In the genomic region with DNA sequence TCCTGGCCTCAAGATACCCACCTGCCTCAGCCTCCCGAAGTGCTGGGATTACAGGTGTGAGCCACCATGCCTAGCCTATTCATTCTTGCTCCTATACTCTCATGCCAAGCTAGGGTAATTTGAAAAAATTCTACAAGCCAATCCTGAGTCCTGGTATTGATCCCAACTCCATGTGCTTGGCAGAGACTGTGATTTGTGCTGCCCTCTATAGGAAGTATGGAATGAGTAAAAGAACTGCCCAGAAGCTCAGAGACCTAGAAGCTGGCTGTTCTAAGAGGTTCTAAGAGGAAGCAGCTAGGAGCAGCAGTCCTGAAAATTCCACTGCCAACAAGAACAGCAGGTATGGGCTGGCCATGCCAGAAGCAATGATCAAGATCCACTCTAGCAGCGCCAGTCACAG, we compare ENCODE assay signal across 1 cellular context.
TF ChIP-seq lines count a peak whose summit lies in the region.

No MANE protein-coding gene starts in this region.

TF ChIP-seq in SK-N-SH treated with all-trans-retinoic acid at 6 μM for 48 hours, 23 proteins besides CTCF, POLR2A, EP300 and RAD21 (continued from another document):
- TF ChIP-seq, protein P1, sequence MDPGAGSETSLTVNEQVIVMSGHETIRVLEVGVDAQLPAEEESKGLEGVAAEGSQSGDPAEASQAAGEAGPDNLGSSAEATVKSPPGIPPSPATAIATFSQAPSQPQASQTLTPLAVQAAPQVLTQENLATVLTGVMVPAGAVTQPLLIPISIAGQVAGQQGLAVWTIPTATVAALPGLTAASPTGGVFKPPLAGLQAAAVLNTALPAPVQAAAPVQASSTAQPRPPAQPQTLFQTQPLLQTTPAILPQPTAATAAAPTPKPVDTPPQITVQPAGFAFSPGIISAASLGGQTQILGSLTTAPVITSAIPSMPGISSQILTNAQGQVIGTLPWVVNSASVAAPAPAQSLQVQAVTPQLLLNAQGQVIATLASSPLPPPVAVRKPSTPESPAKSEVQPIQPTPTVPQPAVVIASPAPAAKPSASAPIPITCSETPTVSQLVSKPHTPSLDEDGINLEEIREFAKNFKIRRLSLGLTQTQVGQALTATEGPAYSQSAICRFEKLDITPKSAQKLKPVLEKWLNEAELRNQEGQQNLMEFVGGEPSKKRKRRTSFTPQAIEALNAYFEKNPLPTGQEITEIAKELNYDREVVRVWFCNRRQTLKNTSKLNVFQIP (CRISPR knock-in tag; IDR thresholded peaks at IDR 0.05; ENCODE audit: borderline replicate concordance, low read depth): no peak
- no peak for TF ChIP-seq ZFP3 (CRISPR knock-in tag; IDR thresholded peaks at IDR 0.05)
- TF ChIP-seq ZNF8 (CRISPR knock-in tag; IDR thresholded peaks at IDR 0.05): no peak
- no peak for TF ChIP-seq GLIS3 (CRISPR knock-in tag; IDR thresholded peaks at IDR 0.05)
- no peak for TF ChIP-seq OSR1 (CRISPR knock-in tag; IDR thresholded peaks at IDR 0.05)
- no peak for TF ChIP-seq TCF4 (CRISPR knock-in tag; IDR thresholded peaks at IDR 0.05; ENCODE audit: borderline replicate concordance)
- TF ChIP-seq ZNF565 (CRISPR knock-in tag; conservative IDR thresholded peaks at IDR 0.05; ENCODE audit: low read depth): no peak
TF ChIP-seq in SK-N-SH treated with all-trans-retinoic acid at 6 μM for 48 hours: peak in this region for 0.
